8 cellular contexts compared by ENCODE assay signal in the genomic region with DNA sequence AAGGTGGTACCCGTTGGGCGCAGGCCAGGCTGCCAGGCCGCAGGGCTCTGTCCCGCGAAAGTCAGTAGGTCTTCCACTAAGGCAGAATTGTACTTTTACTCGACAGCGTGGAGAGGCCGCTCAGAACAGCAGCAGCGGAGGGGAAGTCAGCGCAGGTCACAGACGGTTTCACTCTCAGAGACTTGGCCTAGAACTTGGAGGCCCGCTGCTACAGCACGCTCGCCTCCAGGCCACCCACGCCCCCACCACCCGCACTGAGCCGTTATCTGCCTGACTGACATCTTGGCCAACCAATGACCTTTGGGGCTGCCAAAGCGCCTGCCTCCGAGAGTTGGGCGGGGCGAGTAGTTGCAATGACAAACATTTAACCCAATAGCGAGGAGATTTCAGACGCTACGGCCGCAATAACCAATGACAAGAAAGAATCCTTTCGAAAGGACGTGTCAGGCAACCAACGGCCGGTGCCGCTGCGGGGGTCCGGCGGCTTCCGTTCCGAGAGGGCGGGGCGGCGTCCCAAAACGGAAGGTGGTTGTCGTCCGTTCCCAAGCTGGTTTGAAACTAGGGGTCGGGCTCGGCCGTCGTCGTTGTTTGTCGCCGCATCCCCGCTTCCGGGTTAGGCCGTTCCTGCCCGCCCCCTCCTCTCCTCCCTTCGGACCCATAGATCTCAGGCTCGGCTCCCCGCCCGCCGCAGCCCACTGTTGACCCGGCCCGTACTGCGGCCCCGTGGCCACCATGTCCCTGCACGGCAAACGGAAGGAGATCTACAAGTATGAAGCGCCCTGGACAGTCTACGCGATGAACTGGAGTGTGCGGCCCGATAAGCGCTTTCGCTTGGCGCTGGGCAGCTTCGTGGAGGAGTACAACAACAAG. TPM values are rescaled to one million over a fixed set of nuclear protein-coding genes. Genes with fewer than 3 reads are reported as not detected.
DNase-seq lines count a peak whose midpoint lies in the region; TF ChIP-seq lines count a peak whose summit lies in the region.

A gene with protein sequence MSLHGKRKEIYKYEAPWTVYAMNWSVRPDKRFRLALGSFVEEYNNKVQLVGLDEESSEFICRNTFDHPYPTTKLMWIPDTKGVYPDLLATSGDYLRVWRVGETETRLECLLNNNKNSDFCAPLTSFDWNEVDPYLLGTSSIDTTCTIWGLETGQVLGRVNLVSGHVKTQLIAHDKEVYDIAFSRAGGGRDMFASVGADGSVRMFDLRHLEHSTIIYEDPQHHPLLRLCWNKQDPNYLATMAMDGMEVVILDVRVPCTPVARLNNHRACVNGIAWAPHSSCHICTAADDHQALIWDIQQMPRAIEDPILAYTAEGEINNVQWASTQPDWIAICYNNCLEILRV (plus strand): TSS at position 532 of the 870 bp plus-strand sequence. CDS start 201 bp downstream, at position 733.

- peak within 1 kb of the TSS; percentile 73 to 90 for H3K4me3 ChIP-seq in neuronal stem cell (ENCODE audit: low read length in 2 of 2)

- peak within 1 kb of the TSS; percentile 100 for H3K23ac ChIP-seq in neuronal stem cell (ENCODE audit: low read depth, low read length, poor library complexity)

- WGBS in neuronal stem cell (ENCODE audit: extremely low coverage in 2 of 2, insufficient read length in 2 of 2, insufficient replicate concordance in 1 of 2), 2 donors: no CpG with 5 or more reads among the region's 72 CpGs

- DNase-seq in GF-D8 (lab: John Stamatoyannopoulos, UW): peak; percentile 99
- peak; percentile 99 for DNase-seq in HEK293T (ENCODE audit: extremely low spot score)
- DNase-seq in MV-4-11 (lab: John Stamatoyannopoulos, UW): peak; percentile 100
- peak; percentile 100 for DNase-seq in SK-MEL-5 (ENCODE audit: low read depth, low spot score)
- peak; percentile 100 for DNase-seq in activated naive CD4-positive, alpha-beta T cell treated with Interleukin-2 at 50 U/mL for 16 hours
- DNase-seq in foreskin melanocyte: peak; percentile 100
- peak; percentile 100 for DNase-seq in neuronal stem cell (ENCODE audit: low spot score)

- peak within 1 kb of the TSS; percentile 95 for H3K14ac ChIP-seq in neuronal stem cell (ENCODE audit: low read length)

- H2AFZ ChIP-seq in neuronal stem cell (ENCODE audit: low read length): peak within 1 kb of the TSS; percentile 88

- peak within 1 kb of the TSS; percentile 93 for H3K4me2 ChIP-seq in neuronal stem cell (ENCODE audit: insufficient read depth, low read length, poor library complexity, severe bottlenecking)

- H3K27ac ChIP-seq in neuronal stem cell (replicated peaks; ENCODE audit: low read length): peak within 1 kb of the TSS; percentile 93

- H2BK120ac ChIP-seq in neuronal stem cell (ENCODE audit: low read depth, low read length): peak within 1 kb of the TSS; percentile 98

- no peaks in the 10 kb centered on the region for H3K9me3 ChIP-seq in neuronal stem cell (replicated peaks in 1 of 2; ENCODE audit: control insufficient read depth in 2 of 2, insufficient read depth in 1 of 2, low read depth in 1 of 2, low read length in 2 of 2)

- CTCF ChIA-PET in HEK293T (lab: Yijun Ruan, JAX): interaction anchor here (0.7 to 1.7 kb wide), 2 partner anchors 62 to 113 kb away, joined by 3 to 5 read pairs; no protein-coding TSS in a partner anchor

- peak within 1 kb of the TSS; percentile 69 for H2BK15ac ChIP-seq in neuronal stem cell (ENCODE audit: low read length)

- peaks cover 8% of the 10 kb centered on the region for H3K79me1 ChIP-seq in neuronal stem cell (ENCODE audit: low read depth, low read length)

- POLR2A ChIA-PET in HEK293T (lab: Yijun Ruan, JAX): interaction anchor here (0.6 to 2.3 kb wide), 17 partner anchors 11 to 133 kb away, joined by 3 to 10 read pairs (median 4); a partner anchor contains a TSS

- peak within 1 kb of the TSS; percentile 98 for H3K9ac ChIP-seq in neuronal stem cell (ENCODE audit: low read depth, low read length, poor library complexity)

- H3K4me1 ChIP-seq in neuronal stem cell (ENCODE audit: control insufficient read depth in 2 of 2, insufficient read depth in 1 of 2, low read depth in 1 of 2, low read length in 2 of 2): peaks cover 4 to 12% of the 10 kb centered on the region in 2 donors

- H4K91ac ChIP-seq in neuronal stem cell (ENCODE audit: low read depth, low read length, poor library complexity): no peak within 1 kb of the TSS

- peak within 1 kb of the TSS; percentile 99 for H3K18ac ChIP-seq in neuronal stem cell (ENCODE audit: low read length)

- H3K27me3 ChIP-seq in neuronal stem cell (ENCODE audit: control insufficient read depth in 3 of 3, insufficient read depth in 3 of 3, low read depth in 1 of 3, low read length in 3 of 3): no peaks in the 10 kb centered on the region

- H4K8ac ChIP-seq in neuronal stem cell (ENCODE audit: low read depth, low read length): peak within 1 kb of the TSS; percentile 19

- H2BK5ac ChIP-seq in neuronal stem cell (ENCODE audit: low read length): peak within 1 kb of the TSS; percentile 93

- H3K36me3 ChIP-seq in neuronal stem cell (replicated peaks in 1 of 2; ENCODE audit: control insufficient read depth in 2 of 2, insufficient read depth in 2 of 2, low read length in 2 of 2): peaks cover 3 to 27% of the 10 kb centered on the region in 2 donors

- in situ Hi-C loops in SK-MEL-5 (cut with HindIII; ENCODE audit: low pct_unique_long_range_greater_than_20kb, low sequenced_read_pairs): no loop called here

- peak within 1 kb of the TSS; percentile 95 for H2AK5ac ChIP-seq in neuronal stem cell (ENCODE audit: low read depth, low read length)

- H2BK12ac ChIP-seq in neuronal stem cell (ENCODE audit: low read length): no peak within 1 kb of the TSS

- no peak within 1 kb of the TSS for H3K4ac ChIP-seq in neuronal stem cell (ENCODE audit: low read length)

- no peak for TF ChIP-seq CTCF in subcutaneous adipose tissue (IDR thresholded peaks at IDR 0.05; ENCODE audit: low read depth)

TF ChIP-seq in HEK293T, 16 proteins besides CTCF, POLR2A, EP300 and RAD21:
- TF ChIP-seq TARDBP (IDR thresholded peaks at IDR 0.05): no peak
- peak; percentile 60 for TF ChIP-seq FOXM1 (IDR thresholded peaks at IDR 0.05; ENCODE audit: borderline replicate concordance)
- TF ChIP-seq, protein P1, sequence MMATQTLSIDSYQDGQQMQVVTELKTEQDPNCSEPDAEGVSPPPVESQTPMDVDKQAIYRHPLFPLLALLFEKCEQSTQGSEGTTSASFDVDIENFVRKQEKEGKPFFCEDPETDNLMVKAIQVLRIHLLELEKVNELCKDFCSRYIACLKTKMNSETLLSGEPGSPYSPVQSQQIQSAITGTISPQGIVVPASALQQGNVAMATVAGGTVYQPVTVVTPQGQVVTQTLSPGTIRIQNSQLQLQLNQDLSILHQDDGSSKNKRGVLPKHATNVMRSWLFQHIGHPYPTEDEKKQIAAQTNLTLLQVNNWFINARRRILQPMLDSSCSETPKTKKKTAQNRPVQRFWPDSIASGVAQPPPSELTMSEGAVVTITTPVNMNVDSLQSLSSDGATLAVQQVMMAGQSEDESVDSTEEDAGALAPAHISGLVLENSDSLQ (IDR thresholded peaks at IDR 0.05): peak; percentile 100
- TF ChIP-seq ARNT (IDR thresholded peaks at IDR 0.05): no peak
- TF ChIP-seq ELF4 (IDR thresholded peaks at IDR 0.05): peak; percentile 95

RNA-seq across cellular contexts. Expression of the gene that starts here (rescaled TPM):
- total RNA-seq in SK-MEL-5 (2014; rRNA removed; shearing (Covaris generic)): 36.8 and 37.0 TPM in 2 replicates
- polyA plus RNA-seq in SK-MEL-5 (2015; cell fraction: cytosol; rRNA removed): 52.3 and 73.7 TPM in 2 replicates
- polyA plus RNA-seq in SK-MEL-5 (2015; cell fraction: nucleus; rRNA removed): 32.2 and 41.7 TPM in 2 replicates
- polyA plus RNA-seq in neuronal stem cell (2013, experiment 1 of 2): 73.3 TPM
- 73.2 TPM for polyA plus RNA-seq in neuronal stem cell (2013, experiment 2 of 2)
- 10 to 100 TPM; 17.9 to 32.8 (median 23.9) TPM for total RNA-seq in subcutaneous adipose tissue

Comparison
In these comparisons a context has a peak if more than half of its experiments do, and no peak if none do; other contexts are left out.
1. Peak in every context shown above with its lines: DNase-seq, H3K4me3 ChIP-seq and H3K27ac ChIP-seq.